Comparison of ENCODE assay signal across 6 cellular contexts in the genomic region with DNA sequence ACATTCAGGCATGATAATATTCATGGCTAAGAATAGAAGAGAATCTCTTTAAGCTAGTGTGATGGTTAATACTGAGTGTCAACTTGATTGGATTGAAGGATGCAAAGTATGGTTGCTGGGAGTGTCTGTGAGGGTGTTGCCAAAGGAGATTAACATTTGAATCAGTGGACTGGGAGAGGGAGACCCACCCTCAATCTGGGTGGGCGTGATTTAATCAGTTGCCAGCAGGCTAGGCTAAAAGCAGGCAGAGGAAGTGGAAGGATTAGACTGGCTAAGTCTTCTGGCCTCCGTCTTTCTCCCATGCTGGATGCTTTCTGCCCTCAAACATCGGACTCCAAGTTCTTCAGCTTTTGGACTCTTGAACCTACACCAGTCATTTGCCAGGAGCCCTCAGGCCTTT.
DNase-seq lines count a peak whose midpoint lies in the region; ATAC-seq, FAIRE-seq and TF ChIP-seq lines count a peak whose summit lies in the region.
"Not testable (repeated sequence)": the region's sequence is repeated elsewhere in the genome, so short reads cannot be mapped to it uniquely, and the experiment has no call there.

No MANE protein-coding gene starts in this region.

- H4K8ac ChIP-seq in H1 (ENCODE audit: extremely low read depth, insufficient read depth, low read length); mesendoderm (ENCODE audit: low read depth, low read length): not testable (repeated sequence)

- not testable (repeated sequence) for TF ChIP-seq EP300 in H1 (IDR thresholded peaks at IDR 0.05; ENCODE audit: borderline replicate concordance in 1 of 2, low read depth in 2 of 2, low read length in 2 of 2)

- H3K27ac Mint-ChIP-seq in GM23338 = not testable (repeated sequence)

- not testable (repeated sequence) for H3K36me3 Mint-ChIP-seq in GM23338 (ENCODE audit: low read depth)

- not testable (repeated sequence) for H2BK12ac ChIP-seq in H1 (ENCODE audit: low read depth, low read length)

- H3K4me3 Mint-ChIP-seq in GM23338 = not testable (repeated sequence)

- in situ Hi-C loops in HAP-1 (cut with MboI; ENCODE audit: low sequenced_read_pairs) = not testable (repeated sequence)

- POLR2A ChIA-PET in H1 (lab: Charles Lee; ENCODE audit: partially characterized antibody) = not testable (repeated sequence)

- H3K9me2 ChIP-seq in GM23338 (ENCODE audit: insufficient read depth) = not testable (repeated sequence)

- H3K4ac ChIP-seq in H1 (replicated peaks; ENCODE audit: insufficient read length, low read depth, low read length); mesendoderm (ENCODE audit: low read depth, low read length): not testable (repeated sequence)

- not testable (repeated sequence) for H3K23me2 ChIP-seq in H1 (ENCODE audit: low read depth, low read length)

- not testable (repeated sequence) for H2BK20ac ChIP-seq in H1 (ENCODE audit: low read length)

- not testable (repeated sequence) for H4K20me1 ChIP-seq in GM23338 (replicated peaks; ENCODE audit: insufficient read depth); H1 (replicated peaks in 1 of 2; ENCODE audit: control insufficient read depth in 1 of 2, insufficient read depth in 2 of 2, low read length in 2 of 2)

- CTCF ChIA-PET in H1 (lab: Charles Lee; ENCODE audit: partially characterized antibody) = interaction anchor here (1.0 kb wide), 1 partner anchor 18 kb away, joined by 4 read pairs; no protein-coding TSS in a partner anchor

- H2BK120ac ChIP-seq in H1 (replicated peaks; ENCODE audit: low read depth, low read length); mesendoderm (ENCODE audit: low read depth, low read length): not testable (repeated sequence)

- H3K4me3 ChIP-seq in GM23338; HAP-1; H1 (ENCODE audit: extremely low read depth in 1 of 4, insufficient read depth in 2 of 4, low read depth in 3 of 4, low read length in 4 of 4); mesendoderm (ENCODE audit: low read length): not testable (repeated sequence)
- peak overlapping the region; percentile 61 for H3K4me3 ChIP-seq in WERI-Rb-1 (ENCODE audit: low read depth, low read length)

- peak; percentile 77 for ATAC-seq in GM23338

- not testable (repeated sequence) for H3K4me1 ChIP-seq in GM23338 (ENCODE audit: insufficient read depth); HAP-1; H1 (replicated peaks in 1 of 4; ENCODE audit: control insufficient read depth in 3 of 4, insufficient read depth in 4 of 4, low read length in 3 of 4); mesendoderm (ENCODE audit: control insufficient read depth, low read depth, low read length)

- not testable (repeated sequence) for H4K91ac ChIP-seq in H1 (replicated peaks; ENCODE audit: insufficient read length, low read length)

- H3K27ac ChIP-seq in GM23338 (ENCODE audit: low read depth); H1 (ENCODE audit: low read depth, low read length); mesendoderm (ENCODE audit: low read depth, low read length): not testable (repeated sequence)
- H3K27ac ChIP-seq in WERI-Rb-1 = peak overlapping the region; percentile 48

- not testable (repeated sequence) for H3K9me3 ChIP-seq in HAP-1; WERI-Rb-1 (ENCODE audit: severe bottlenecking); H1 (ENCODE audit: insufficient read depth in 2 of 2, low read depth in 1 of 2, low read length in 1 of 2)

- TF ChIP-seq RAD21 in H1 (IDR thresholded peaks at IDR 0.05 in 1 of 2, conservative IDR thresholded peaks at IDR 0.05 in 1 of 2; ENCODE audit: low read depth in 2 of 2, low read length in 2 of 2) = not testable (repeated sequence)

- H3K27me3 ChIP-seq in GM23338 (ENCODE audit: insufficient read depth); HAP-1 (ENCODE audit: low read depth); WERI-Rb-1 (ENCODE audit: insufficient read depth, low read depth, severe bottlenecking); H1 (replicated peaks in 1 of 4; ENCODE audit: control insufficient read depth in 3 of 4, extremely low read depth in 1 of 4, insufficient read depth in 3 of 4, low read length in 3 of 4); mesendoderm (ENCODE audit: insufficient read depth, low read length, poor library complexity): not testable (repeated sequence)

- H4K5ac ChIP-seq in H1 (ENCODE audit: insufficient read length, low read depth, low read length); mesendoderm (ENCODE audit: low read length): not testable (repeated sequence)

- not testable (repeated sequence) for TF ChIP-seq POLR2A in H1 (IDR thresholded peaks at IDR 0.05; ENCODE audit: control extremely low read depth in 1 of 2, low read depth in 2 of 2, low read length in 2 of 2)

- H3K23ac ChIP-seq in H1 (ENCODE audit: insufficient read length); mesendoderm (ENCODE audit: low read length): not testable (repeated sequence)

- not testable (repeated sequence) for H3K27me3 Mint-ChIP-seq in GM23338 (ENCODE audit: insufficient read depth, low read depth, poor library complexity)

- H3K14ac ChIP-seq in H1 (ENCODE audit: insufficient read length) = not testable (repeated sequence)

- peak; percentile 48 for DNase-seq in GM23338 (ENCODE audit: low spot score)
- DNase-seq in HAP-1 (ENCODE audit: low spot score in 2 of 2) = peak; percentile 30 to 51
- peak; percentile 97 for DNase-seq in NCI-H82 treated with DMSO at 0.1 percent for 48 hours (lab: John Stamatoyannopoulos, UW; ENCODE audit: unreplicated experiment)
- peak; percentile 88 for DNase-seq in WERI-Rb-1
- not testable (repeated sequence) for DNase-seq in H1 (ENCODE audit: low read depth in 1 of 2, low spot score in 2 of 2)
- peak; percentile 18 for DNase-seq in mesendoderm

- 83% methylated on average over 3 of the region's 3 CpGs; no CpG with 5 or more reads in 1 of the 2 experiments for WGBS in H1 (ENCODE audit: extremely low coverage in 1 of 2, insufficient coverage in 1 of 2, insufficient read length in 1 of 2, insufficient replicate concordance in 2 of 2, low coverage in 1 of 2, low lambda C conversion rate in 2 of 2, missing lambda C conversion rate in 1 of 2), 2 experiments
- no CpG with 5 or more reads among the region's 3 CpGs for WGBS in mesendoderm (ENCODE audit: extremely low coverage, insufficient coverage, low lambda C conversion rate)

- peak overlapping the region; percentile 70 for H2AFZ ChIP-seq in GM23338
- H2AFZ ChIP-seq in H1 (ENCODE audit: low read length) = peak overlapping the region; percentile 96; the same call in 1 of the 2 replicates

- not testable (repeated sequence) for H3K36me3 ChIP-seq in GM23338 (ENCODE audit: insufficient read depth); HAP-1 (replicated peaks); WERI-Rb-1; H1 (ENCODE audit: control insufficient read depth in 2 of 4, insufficient read depth in 4 of 4, low read length in 3 of 4); mesendoderm (ENCODE audit: control insufficient read depth, insufficient read depth, low read length)

- FAIRE-seq in H1 (lab: Jason Lieb, UNC) = not testable (repeated sequence)

- H3K56ac ChIP-seq in H1 (replicated peaks; ENCODE audit: insufficient read length, low read depth, low read length); mesendoderm (ENCODE audit: low read length): not testable (repeated sequence)

- H3K4me2 ChIP-seq in GM23338; mesendoderm (ENCODE audit: low read length): not testable (repeated sequence)
- H3K4me2 ChIP-seq in H1 (ENCODE audit: insufficient read depth in 1 of 2, low read depth in 2 of 2, low read length in 2 of 2) = peak overlapping the region in 1 of 2 experiments; percentile 31; a peak in 1 of 4 replicates

- not testable (repeated sequence) for H3F3A ChIP-seq in GM23338 (replicated peaks; ENCODE audit: low read depth)

- not testable (repeated sequence) for H3K9ac ChIP-seq in H1 (replicated peaks in 1 of 4; ENCODE audit: extremely low read depth in 1 of 4, low read depth in 3 of 4, low read length in 3 of 4); mesendoderm (ENCODE audit: low read length)

- H3K4me1 Mint-ChIP-seq in GM23338 = not testable (repeated sequence)

- not testable (repeated sequence) for H3K18ac ChIP-seq in H1 (ENCODE audit: extremely low read depth, low read length); mesendoderm (ENCODE audit: low read length)

- TF ChIP-seq CTCF in GM23338 (conservative IDR thresholded peaks at IDR 0.05; ENCODE audit: low read depth in 2 of 2); WERI-Rb-1 (IDR thresholded peaks at IDR 0.05; ENCODE audit: low read depth, low read length); H1 (IDR thresholded peaks at IDR 0.05; ENCODE audit: control extremely low read depth in 1 of 3, insufficient read depth in 1 of 3, low read depth in 1 of 3, low read length in 3 of 3): not testable (repeated sequence)

- not testable (repeated sequence) for H2BK5ac ChIP-seq in H1 (ENCODE audit: low read depth, low read length); mesendoderm (ENCODE audit: low read length)

- not testable (repeated sequence) for H2BK15ac ChIP-seq in H1 (ENCODE audit: low read length); mesendoderm (replicated peaks; ENCODE audit: low read depth)

- not testable (repeated sequence) for H3K79me2 ChIP-seq in GM23338 (replicated peaks; ENCODE audit: insufficient read depth); H1 (ENCODE audit: control insufficient read depth in 1 of 2, insufficient read depth in 2 of 2, low read length in 2 of 2); mesendoderm (ENCODE audit: control insufficient read depth, insufficient read depth, low read length)

- not testable (repeated sequence) for H2AK5ac ChIP-seq in H1 (ENCODE audit: low read depth, low read length); mesendoderm (ENCODE audit: low read length)

- not testable (repeated sequence) for H3K79me1 ChIP-seq in H1 (ENCODE audit: low read depth, low read length); mesendoderm (ENCODE audit: low read length)

- not testable (repeated sequence) for H3K9me3 Mint-ChIP-seq in GM23338
